Comparison of ENCODE assay signal across 1 cellular context in the genomic region with DNA sequence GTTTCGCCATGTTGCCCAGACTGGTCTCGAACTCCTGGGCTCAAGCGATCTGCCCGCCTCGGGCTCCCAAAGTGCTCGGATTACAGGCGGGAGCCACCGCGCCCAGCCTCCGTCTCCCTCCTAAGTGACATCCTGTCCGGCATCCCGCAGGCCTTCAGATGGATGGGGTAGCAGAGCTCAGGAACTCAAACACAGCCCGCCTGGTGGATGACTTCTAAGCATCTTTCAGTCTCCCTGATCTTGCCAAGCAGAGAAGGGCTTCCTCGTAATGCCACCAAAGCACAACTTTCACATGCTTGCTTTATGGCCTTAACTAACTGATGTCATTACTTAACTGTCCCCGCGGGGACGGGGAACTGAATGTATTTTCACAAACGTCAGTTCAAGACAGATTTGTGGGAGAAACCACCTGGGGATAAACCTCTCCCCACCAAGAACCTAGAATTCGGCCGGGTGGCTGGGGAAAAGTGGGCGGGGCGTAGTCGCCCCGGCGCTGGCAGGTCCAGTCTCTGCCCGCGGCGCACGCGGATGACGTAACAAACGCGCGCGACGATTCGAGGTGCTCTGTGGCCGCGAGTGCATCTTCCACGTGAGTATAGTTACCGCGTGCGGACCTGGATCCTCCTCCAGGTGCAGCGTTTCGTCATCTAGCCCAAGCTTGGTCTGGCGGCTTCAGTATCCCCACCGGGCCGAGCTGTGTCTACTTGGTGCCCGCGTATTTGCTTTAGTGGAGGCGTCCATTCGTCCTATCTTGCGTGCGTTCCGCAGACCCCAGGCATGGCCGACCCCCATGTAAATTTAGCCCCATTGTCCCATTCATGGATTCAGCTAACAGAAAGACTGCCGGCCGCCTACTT.
TF ChIP-seq lines count a peak whose summit lies in the region.

A gene with protein sequence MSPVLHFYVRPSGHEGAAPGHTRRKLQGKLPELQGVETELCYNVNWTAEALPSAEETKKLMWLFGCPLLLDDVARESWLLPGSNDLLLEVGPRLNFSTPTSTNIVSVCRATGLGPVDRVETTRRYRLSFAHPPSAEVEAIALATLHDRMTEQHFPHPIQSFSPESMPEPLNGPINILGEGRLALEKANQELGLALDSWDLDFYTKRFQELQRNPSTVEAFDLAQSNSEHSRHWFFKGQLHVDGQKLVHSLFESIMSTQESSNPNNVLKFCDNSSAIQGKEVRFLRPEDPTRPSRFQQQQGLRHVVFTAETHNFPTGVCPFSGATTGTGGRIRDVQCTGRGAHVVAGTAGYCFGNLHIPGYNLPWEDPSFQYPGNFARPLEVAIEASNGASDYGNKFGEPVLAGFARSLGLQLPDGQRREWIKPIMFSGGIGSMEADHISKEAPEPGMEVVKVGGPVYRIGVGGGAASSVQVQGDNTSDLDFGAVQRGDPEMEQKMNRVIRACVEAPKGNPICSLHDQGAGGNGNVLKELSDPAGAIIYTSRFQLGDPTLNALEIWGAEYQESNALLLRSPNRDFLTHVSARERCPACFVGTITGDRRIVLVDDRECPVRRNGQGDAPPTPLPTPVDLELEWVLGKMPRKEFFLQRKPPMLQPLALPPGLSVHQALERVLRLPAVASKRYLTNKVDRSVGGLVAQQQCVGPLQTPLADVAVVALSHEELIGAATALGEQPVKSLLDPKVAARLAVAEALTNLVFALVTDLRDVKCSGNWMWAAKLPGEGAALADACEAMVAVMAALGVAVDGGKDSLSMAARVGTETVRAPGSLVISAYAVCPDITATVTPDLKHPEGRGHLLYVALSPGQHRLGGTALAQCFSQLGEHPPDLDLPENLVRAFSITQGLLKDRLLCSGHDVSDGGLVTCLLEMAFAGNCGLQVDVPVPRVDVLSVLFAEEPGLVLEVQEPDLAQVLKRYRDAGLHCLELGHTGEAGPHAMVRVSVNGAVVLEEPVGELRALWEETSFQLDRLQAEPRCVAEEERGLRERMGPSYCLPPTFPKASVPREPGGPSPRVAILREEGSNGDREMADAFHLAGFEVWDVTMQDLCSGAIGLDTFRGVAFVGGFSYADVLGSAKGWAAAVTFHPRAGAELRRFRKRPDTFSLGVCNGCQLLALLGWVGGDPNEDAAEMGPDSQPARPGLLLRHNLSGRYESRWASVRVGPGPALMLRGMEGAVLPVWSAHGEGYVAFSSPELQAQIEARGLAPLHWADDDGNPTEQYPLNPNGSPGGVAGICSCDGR (N-terminal part only) (plus strand): TSS at position 539 of the 857 bp plus-strand sequence. CDS start 4,649 bp downstream, outside the sequence.

TF ChIP-seq in HepG2, 621 proteins besides CTCF, POLR2A, EP300 and RAD21 (continued from another document and continues in another):
- TF ChIP-seq, protein P1, sequence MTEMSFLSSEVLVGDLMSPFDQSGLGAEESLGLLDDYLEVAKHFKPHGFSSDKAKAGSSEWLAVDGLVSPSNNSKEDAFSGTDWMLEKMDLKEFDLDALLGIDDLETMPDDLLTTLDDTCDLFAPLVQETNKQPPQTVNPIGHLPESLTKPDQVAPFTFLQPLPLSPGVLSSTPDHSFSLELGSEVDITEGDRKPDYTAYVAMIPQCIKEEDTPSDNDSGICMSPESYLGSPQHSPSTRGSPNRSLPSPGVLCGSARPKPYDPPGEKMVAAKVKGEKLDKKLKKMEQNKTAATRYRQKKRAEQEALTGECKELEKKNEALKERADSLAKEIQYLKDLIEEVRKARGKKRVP (CRISPR knock-in tag; IDR thresholded peaks at IDR 0.05) = peak in 1 of 2 experiments; percentile 84; a peak in 2 of 4 replicates
- TF ChIP-seq NBN (conservative IDR thresholded peaks at IDR 0.05) (no peak), JUN (CRISPR knock-in tag; IDR thresholded peaks at IDR 0.05) (no peak), ZNF737 (CRISPR knock-in tag; IDR thresholded peaks at IDR 0.05; ENCODE audit: borderline replicate concordance) (no peak), ZNF557 (CRISPR knock-in tag; IDR thresholded peaks at IDR 0.05) (no peak; the same call in 1 of the 2 replicates), KLF13 (CRISPR knock-in tag; IDR thresholded peaks at IDR 0.05) (no peak), IKZF1 (IDR thresholded peaks at IDR 0.05) (no peak), ZNF703 (CRISPR knock-in tag; IDR thresholded peaks at IDR 0.05; ENCODE audit: borderline replicate concordance) (no peak), ZNF124 (CRISPR knock-in tag; IDR thresholded peaks at IDR 0.05) (no peak), ZSCAN31 (CRISPR knock-in tag; IDR thresholded peaks at IDR 0.05; ENCODE audit: low read depth) (peak; percentile 20), ZNF343 (CRISPR knock-in tag; IDR thresholded peaks at IDR 0.05) (no peak), ZNF841 (CRISPR knock-in tag; IDR thresholded peaks at IDR 0.05; ENCODE audit: borderline replicate concordance) (no peak), ZNF496 (CRISPR knock-in tag; IDR thresholded peaks at IDR 0.05; ENCODE audit: insufficient replicate concordance) (no peak), ZFX (CRISPR knock-in tag; IDR thresholded peaks at IDR 0.05; ENCODE audit: low read depth) (peak; percentile 69), ZNF44 (CRISPR knock-in tag; IDR thresholded peaks at IDR 0.05) (peak; percentile 60), ZBTB1 (CRISPR knock-in tag; IDR thresholded peaks at IDR 0.05; ENCODE audit: borderline replicate concordance) (no peak), SATB2 (CRISPR knock-in tag; IDR thresholded peaks at IDR 0.05) (no peak), NRL (CRISPR knock-in tag; IDR thresholded peaks at IDR 0.05; ENCODE audit: borderline replicate concordance) (peak; percentile 65), ZNF17 (CRISPR knock-in tag; IDR thresholded peaks at IDR 0.05) (no peak), WIZ (CRISPR knock-in tag; IDR thresholded peaks at IDR 0.05) (0 out of 2 replicates have a peak, but pooled peaks have one; percentile 49), TAF15 (IDR thresholded peaks at IDR 0.05; ENCODE audit: low read depth, low read length, poor library complexity, severe bottlenecking) (no peak), TAF1 (CRISPR knock-in tag; IDR thresholded peaks at IDR 0.05) (peak; percentile 73), ZMYM2 (CRISPR knock-in tag; IDR thresholded peaks at IDR 0.05) (no peak), TMF1 (CRISPR knock-in tag; IDR thresholded peaks at IDR 0.05; ENCODE audit: low read depth) (no peak), FOXA3 (CRISPR knock-in tag; IDR thresholded peaks at IDR 0.05) (no peak; the same call in 1 of the 2 replicates), ZEB1 (IDR thresholded peaks at IDR 0.05; ENCODE audit: insufficient replicate concordance, low read depth) (no peak)
- TF ChIP-seq, protein P2, sequence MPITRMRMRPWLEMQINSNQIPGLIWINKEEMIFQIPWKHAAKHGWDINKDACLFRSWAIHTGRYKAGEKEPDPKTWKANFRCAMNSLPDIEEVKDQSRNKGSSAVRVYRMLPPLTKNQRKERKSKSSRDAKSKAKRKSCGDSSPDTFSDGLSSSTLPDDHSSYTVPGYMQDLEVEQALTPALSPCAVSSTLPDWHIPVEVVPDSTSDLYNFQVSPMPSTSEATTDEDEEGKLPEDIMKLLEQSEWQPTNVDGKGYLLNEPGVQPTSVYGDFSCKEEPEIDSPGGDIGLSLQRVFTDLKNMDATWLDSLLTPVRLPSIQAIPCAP (CRISPR knock-in tag; IDR thresholded peaks at IDR 0.05; ENCODE audit: low read depth) = no peak
- TF ChIP-seq, protein P3, sequence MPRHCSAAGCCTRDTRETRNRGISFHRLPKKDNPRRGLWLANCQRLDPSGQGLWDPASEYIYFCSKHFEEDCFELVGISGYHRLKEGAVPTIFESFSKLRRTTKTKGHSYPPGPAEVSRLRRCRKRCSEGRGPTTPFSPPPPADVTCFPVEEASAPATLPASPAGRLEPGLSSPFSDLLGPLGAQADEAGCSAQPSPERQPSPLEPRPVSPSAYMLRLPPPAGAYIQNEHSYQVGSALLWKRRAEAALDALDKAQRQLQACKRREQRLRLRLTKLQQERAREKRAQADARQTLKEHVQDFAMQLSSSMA (CRISPR knock-in tag; IDR thresholded peaks at IDR 0.05) = no peak
- TF ChIP-seq, protein P4, sequence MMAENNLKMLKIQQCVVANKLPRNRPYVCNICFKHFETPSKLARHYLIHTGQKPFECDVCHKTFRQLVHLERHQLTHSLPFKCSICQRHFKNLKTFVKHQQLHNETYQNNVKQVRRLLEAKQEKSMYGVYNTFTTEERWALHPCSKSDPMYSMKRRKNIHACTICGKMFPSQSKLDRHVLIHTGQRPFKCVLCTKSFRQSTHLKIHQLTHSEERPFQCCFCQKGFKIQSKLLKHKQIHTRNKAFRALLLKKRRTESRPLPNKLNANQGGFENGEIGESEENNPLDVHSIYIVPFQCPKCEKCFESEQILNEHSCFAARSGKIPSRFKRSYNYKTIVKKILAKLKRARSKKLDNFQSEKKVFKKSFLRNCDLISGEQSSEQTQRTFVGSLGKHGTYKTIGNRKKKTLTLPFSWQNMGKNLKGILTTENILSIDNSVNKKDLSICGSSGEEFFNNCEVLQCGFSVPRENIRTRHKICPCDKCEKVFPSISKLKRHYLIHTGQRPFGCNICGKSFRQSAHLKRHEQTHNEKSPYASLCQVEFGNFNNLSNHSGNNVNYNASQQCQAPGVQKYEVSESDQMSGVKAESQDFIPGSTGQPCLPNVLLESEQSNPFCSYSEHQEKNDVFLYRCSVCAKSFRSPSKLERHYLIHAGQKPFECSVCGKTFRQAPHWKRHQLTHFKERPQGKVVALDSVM (CRISPR knock-in tag; IDR thresholded peaks at IDR 0.05) = peak; percentile 29; the same call in 1 of the 2 replicates
- TF ChIP-seq, protein P5, sequence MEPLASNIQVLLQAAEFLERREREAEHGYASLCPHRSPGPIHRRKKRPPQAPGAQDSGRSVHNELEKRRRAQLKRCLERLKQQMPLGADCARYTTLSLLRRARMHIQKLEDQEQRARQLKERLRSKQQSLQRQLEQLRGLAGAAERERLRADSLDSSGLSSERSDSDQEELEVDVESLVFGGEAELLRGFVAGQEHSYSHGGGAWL (CRISPR knock-in tag; IDR thresholded peaks at IDR 0.05) = peak; percentile 86; the same call in 1 of the 2 replicates
- TF ChIP-seq, protein P6, sequence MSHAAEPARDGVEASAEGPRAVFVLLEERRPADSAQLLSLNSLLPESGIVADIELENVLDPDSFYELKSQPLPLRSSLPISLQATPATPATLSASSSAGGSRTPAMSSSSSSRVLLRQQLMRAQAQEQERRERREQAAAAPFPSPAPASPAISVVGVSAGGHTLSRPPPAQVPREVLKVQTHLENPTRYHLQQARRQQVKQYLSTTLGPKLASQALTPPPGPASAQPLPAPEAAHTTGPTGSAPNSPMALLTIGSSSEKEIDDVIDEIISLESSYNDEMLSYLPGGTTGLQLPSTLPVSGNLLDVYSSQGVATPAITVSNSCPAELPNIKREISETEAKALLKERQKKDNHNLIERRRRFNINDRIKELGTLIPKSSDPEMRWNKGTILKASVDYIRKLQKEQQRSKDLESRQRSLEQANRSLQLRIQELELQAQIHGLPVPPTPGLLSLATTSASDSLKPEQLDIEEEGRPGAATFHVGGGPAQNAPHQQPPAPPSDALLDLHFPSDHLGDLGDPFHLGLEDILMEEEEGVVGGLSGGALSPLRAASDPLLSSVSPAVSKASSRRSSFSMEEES (CRISPR knock-in tag; IDR thresholded peaks at IDR 0.05) = peak; percentile 28; the same call in 1 of the 2 replicates
- TF ChIP-seq, protein P7, sequence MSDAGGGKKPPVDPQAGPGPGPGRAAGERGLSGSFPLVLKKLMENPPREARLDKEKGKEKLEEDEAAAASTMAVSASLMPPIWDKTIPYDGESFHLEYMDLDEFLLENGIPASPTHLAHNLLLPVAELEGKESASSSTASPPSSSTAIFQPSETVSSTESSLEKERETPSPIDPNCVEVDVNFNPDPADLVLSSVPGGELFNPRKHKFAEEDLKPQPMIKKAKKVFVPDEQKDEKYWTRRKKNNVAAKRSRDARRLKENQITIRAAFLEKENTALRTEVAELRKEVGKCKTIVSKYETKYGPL (CRISPR knock-in tag; IDR thresholded peaks at IDR 0.05) = no peak
- TF ChIP-seq, protein P8, sequence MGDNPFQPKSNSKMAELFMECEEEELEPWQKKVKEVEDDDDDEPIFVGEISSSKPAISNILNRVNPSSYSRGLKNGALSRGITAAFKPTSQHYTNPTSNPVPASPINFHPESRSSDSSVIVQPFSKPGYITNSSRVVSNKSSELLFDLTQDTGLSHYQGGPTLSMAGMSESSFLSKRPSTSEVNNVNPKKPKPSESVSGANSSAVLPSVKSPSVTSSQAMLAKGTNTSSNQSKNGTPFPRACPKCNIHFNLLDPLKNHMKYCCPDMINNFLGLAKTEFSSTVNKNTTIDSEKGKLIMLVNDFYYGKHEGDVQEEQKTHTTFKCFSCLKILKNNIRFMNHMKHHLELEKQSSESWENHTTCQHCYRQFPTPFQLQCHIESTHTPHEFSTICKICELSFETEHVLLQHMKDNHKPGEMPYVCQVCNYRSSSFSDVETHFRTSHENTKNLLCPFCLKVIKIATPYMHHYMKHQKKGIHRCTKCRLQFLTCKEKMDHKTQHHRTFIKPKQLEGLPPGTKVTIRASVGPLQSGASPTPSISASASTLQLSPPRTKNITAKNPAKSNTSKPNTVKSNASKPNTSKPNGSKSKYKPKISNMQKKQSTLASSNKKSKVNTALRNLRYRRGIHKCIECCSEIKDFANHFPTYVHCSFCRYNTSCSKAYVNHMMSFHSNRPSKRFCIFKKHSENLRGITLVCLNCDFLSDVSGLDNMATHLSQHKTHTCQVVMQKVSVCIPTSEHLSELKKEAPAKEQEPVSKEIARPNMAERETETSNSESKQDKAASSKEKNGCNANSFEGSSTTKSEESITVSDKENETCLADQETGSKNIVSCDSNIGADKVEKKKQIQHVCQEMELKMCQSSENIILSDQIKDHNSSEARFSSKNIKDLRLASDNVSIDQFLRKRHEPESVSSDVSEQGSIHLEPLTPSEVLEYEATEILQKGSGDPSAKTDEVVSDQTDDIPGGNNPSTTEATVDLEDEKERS (CRISPR knock-in tag; IDR thresholded peaks at IDR 0.05) = no peak
- TF ChIP-seq, protein P9, sequence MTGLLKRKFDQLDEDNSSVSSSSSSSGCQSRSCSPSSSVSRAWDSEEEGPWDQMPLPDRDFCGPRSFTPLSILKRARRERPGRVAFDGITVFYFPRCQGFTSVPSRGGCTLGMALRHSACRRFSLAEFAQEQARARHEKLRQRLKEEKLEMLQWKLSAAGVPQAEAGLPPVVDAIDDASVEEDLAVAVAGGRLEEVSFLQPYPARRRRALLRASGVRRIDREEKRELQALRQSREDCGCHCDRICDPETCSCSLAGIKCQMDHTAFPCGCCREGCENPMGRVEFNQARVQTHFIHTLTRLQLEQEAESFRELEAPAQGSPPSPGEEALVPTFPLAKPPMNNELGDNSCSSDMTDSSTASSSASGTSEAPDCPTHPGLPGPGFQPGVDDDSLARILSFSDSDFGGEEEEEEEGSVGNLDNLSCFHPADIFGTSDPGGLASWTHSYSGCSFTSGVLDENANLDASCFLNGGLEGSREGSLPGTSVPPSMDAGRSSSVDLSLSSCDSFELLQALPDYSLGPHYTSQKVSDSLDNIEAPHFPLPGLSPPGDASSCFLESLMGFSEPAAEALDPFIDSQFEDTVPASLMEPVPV (CRISPR knock-in tag; IDR thresholded peaks at IDR 0.05) = no peak
- TF ChIP-seq, protein P10, sequence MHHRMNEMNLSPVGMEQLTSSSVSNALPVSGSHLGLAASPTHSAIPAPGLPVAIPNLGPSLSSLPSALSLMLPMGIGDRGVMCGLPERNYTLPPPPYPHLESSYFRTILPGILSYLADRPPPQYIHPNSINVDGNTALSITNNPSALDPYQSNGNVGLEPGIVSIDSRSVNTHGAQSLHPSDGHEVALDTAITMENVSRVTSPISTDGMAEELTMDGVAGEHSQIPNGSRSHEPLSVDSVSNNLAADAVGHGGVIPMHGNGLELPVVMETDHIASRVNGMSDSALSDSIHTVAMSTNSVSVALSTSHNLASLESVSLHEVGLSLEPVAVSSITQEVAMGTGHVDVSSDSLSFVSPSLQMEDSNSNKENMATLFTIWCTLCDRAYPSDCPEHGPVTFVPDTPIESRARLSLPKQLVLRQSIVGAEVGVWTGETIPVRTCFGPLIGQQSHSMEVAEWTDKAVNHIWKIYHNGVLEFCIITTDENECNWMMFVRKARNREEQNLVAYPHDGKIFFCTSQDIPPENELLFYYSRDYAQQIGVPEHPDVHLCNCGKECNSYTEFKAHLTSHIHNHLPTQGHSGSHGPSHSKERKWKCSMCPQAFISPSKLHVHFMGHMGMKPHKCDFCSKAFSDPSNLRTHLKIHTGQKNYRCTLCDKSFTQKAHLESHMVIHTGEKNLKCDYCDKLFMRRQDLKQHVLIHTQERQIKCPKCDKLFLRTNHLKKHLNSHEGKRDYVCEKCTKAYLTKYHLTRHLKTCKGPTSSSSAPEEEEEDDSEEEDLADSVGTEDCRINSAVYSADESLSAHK (CRISPR knock-in tag; IDR thresholded peaks at IDR 0.05; ENCODE audit: borderline replicate concordance) = no peak
